Comparison of ENCODE assay signal across 24 cellular contexts in genomic region chr11:50072226-50073112, GRCh38. TPM values are rescaled to one million over a fixed set of nuclear protein-coding genes. Genes with fewer than 3 reads are reported as not detected.
DNase-seq lines count a peak whose midpoint lies in the region; ATAC-seq and TF ChIP-seq lines count a peak whose summit lies in the region.
"Had no signal": no experiment of that assay in that cellular context is flagged by ENCODE, and none has a peak within 500 bp of the region (broad histone marks: within the 10 kb centered on the region; RNA-seq: fewer than 3 reads in every experiment).

No MANE protein-coding gene starts in this region.

- no peak overlapping the region for H3K4me3 ChIP-seq in heart right ventricle
- H3K4me3 ChIP-seq: GM23248 had no signal

- no peak for TF ChIP-seq CTCF in heart right ventricle (IDR thresholded peaks at IDR 0.05)
- no peak for TF ChIP-seq CTCF in endothelial cell (IDR thresholded peaks at IDR 0.05; ENCODE audit: unreplicated experiment)
- TF ChIP-seq CTCF in osteocyte (IDR thresholded peaks at IDR 0.05), result no peak

- no peaks in the 10 kb centered on the region for H3K4me1 Mint-ChIP-seq in endothelial cell (ENCODE audit: unreplicated experiment)
- H3K4me1 Mint-ChIP-seq in osteocyte (ENCODE audit: unreplicated experiment), result no peaks in the 10 kb centered on the region

- no peak overlapping the region for H3K27ac ChIP-seq in heart right ventricle
- H3K27ac ChIP-seq: GM23248 had no signal

- H3K27me3 Mint-ChIP-seq in endothelial cell (ENCODE audit: unreplicated experiment) (peaks cover 51% of the 10 kb centered on the region), osteocyte (ENCODE audit: unreplicated experiment) (no peaks in the 10 kb centered on the region)
- H3K27me3 Mint-ChIP-seq: CD4-positive, alpha-beta memory T cell had no signal

- H3K36me3 ChIP-seq in heart right ventricle, result no peaks in the 10 kb centered on the region

- 66 to 72% methylated on average over 12 of the region's 12 CpGs for WGBS in heart right ventricle, 2 donors

- H3K4me3 Mint-ChIP-seq in endothelial cell (ENCODE audit: unreplicated experiment) (peak overlapping the region; percentile 31), osteocyte (ENCODE audit: unreplicated experiment) (no peak overlapping the region)

- H3K36me3 Mint-ChIP-seq in endothelial cell (ENCODE audit: low read depth, unreplicated experiment) (peaks cover 54% of the 10 kb centered on the region), osteocyte (ENCODE audit: unreplicated experiment) (no peaks in the 10 kb centered on the region)

- ATAC-seq in Right ventricle myocardium inferior (peak; percentile 16), heart right ventricle (no peak), GM18873 (IDR thresholded peaks at IDR 0.05; ENCODE audit: low FRiP score, unreplicated experiment) (no peak)

- H3K27ac Mint-ChIP-seq in endothelial cell (ENCODE audit: unreplicated experiment) (no peak overlapping the region), osteocyte (ENCODE audit: unreplicated experiment) (no peak overlapping the region)

- intact Hi-C loops in Right ventricle myocardium inferior (cut with DNase I), result no loop called here
- intact Hi-C loops in heart right ventricle (cut with DNase I), result no loop called here

- peaks cover 78% of the 10 kb centered on the region for H3K9me3 Mint-ChIP-seq in endothelial cell (ENCODE audit: unreplicated experiment)
- peaks cover 68% of the 10 kb centered on the region for H3K9me3 Mint-ChIP-seq in osteocyte (ENCODE audit: unreplicated experiment)

- peaks cover 0 to 33% (median 0%) of the 10 kb centered on the region in 11 donors for H3K9me3 ChIP-seq in heart right ventricle

- H3K4me1 ChIP-seq in heart right ventricle, result no peaks in the 10 kb centered on the region

- H3K27me3 ChIP-seq in heart right ventricle, result no peaks in the 10 kb centered on the region

- DNase-seq in Right ventricle myocardium inferior (ENCODE audit: missing footprints) (no peak), heart right ventricle (no peak), UCSD-AML1 (lab: John Stamatoyannopoulos, UW; ENCODE audit: unreplicated experiment) (peak; percentile 32), endothelial cell (ENCODE audit: low spot score) (no peak), osteocyte (ENCODE audit: extremely low spot score, unreplicated experiment) (peak; percentile 69), NCI-H748 (lab: John Stamatoyannopoulos, UW; ENCODE audit: unreplicated experiment) (no peak)
- DNase-seq in NK-92 treated with Interleukin-12 subunit alpha and Interleukin-12 subunit beta, amount 100 ng/mL, for 24 hours (lab: John Stamatoyannopoulos, UW), result no peak
- DNase-seq: C1 segment of cervical spinal cord; Calu3; CD4-positive, alpha-beta memory T cell; COR-L47; DMS53; DMS79 treated with DMSO at 0.1 percent for 48 hours; GF-D8; GM23248; H7; HCEC 1CT had no signal

RNA-seq across cellular contexts. Expression of gene OR4C45, which starts 39.8 kb away (rescaled TPM):
- total RNA-seq in Right ventricle myocardium inferior (not detected), heart right ventricle (not detected), endothelial cell (ENCODE audit: unreplicated experiment) (not detected), osteocyte (not detected in 2 replicates)
- polyA plus RNA-seq in heart right ventricle, result not detected
- total RNA-seq: A172; A673; Calu3; CD4-positive, alpha-beta memory T cell; Daoy; G401; GM23248; H1; H7 had no signal
- polyA plus RNA-seq: BJ; CD4-positive, alpha-beta memory T cell; GM23248; H1 had no signal

Comparison
In these comparisons a context has a peak if more than half of its experiments do, and no peak if none do; other contexts are left out.
1. DNase-seq: peak in UCSD-AML1 (single experiment) and osteocyte (single experiment); none in Right ventricle myocardium inferior (single experiment), heart right ventricle (0 of 2), endothelial cell (single experiment), NK-92 treated with Interleukin-12 subunit alpha and Interleukin-12 subunit beta, amount 100 ng/mL, for 24 hours (single experiment) and NCI-H748 (single experiment).